1 cellular context compared by ENCODE assay signal in the genomic region with DNA sequence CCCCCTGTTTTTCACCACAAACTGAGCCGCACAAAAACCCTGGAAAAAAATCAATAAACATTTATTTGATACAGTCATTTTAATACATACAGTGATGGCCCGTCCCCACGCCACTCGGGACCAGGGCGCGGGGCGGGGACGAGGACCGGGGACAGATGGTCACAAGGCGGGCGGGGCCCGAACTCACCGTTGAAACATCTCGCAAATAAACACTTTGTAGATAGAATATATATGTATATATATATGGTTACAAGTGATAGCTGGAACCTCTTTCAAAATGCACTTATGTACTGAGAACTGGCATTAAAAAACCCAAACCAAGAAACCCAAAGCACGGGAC.
TF ChIP-seq lines count a peak whose summit lies in the region.

No MANE protein-coding gene starts in this region.

TF ChIP-seq in HepG2, 621 proteins besides CTCF, POLR2A, EP300 and RAD21 (continues in another document):
- no peak for TF ChIP-seq ZNF768 (CRISPR knock-in tag; IDR thresholded peaks at IDR 0.05)
- no peak for TF ChIP-seq NR2F6 (IDR thresholded peaks at IDR 0.05)
- TF ChIP-seq NR2F6 (CRISPR knock-in tag; IDR thresholded peaks at IDR 0.05): no peak
- no peak for TF ChIP-seq GATAD2A (CRISPR knock-in tag; IDR thresholded peaks at IDR 0.05)
- no peak; the same call in 1 of the 2 replicates for TF ChIP-seq FOXK1 (CRISPR knock-in tag; IDR thresholded peaks at IDR 0.05; ENCODE audit: borderline replicate concordance, low read depth)
- no peak for TF ChIP-seq CBX1 (IDR thresholded peaks at IDR 0.05; ENCODE audit: low read depth)
- TF ChIP-seq, protein P1, sequence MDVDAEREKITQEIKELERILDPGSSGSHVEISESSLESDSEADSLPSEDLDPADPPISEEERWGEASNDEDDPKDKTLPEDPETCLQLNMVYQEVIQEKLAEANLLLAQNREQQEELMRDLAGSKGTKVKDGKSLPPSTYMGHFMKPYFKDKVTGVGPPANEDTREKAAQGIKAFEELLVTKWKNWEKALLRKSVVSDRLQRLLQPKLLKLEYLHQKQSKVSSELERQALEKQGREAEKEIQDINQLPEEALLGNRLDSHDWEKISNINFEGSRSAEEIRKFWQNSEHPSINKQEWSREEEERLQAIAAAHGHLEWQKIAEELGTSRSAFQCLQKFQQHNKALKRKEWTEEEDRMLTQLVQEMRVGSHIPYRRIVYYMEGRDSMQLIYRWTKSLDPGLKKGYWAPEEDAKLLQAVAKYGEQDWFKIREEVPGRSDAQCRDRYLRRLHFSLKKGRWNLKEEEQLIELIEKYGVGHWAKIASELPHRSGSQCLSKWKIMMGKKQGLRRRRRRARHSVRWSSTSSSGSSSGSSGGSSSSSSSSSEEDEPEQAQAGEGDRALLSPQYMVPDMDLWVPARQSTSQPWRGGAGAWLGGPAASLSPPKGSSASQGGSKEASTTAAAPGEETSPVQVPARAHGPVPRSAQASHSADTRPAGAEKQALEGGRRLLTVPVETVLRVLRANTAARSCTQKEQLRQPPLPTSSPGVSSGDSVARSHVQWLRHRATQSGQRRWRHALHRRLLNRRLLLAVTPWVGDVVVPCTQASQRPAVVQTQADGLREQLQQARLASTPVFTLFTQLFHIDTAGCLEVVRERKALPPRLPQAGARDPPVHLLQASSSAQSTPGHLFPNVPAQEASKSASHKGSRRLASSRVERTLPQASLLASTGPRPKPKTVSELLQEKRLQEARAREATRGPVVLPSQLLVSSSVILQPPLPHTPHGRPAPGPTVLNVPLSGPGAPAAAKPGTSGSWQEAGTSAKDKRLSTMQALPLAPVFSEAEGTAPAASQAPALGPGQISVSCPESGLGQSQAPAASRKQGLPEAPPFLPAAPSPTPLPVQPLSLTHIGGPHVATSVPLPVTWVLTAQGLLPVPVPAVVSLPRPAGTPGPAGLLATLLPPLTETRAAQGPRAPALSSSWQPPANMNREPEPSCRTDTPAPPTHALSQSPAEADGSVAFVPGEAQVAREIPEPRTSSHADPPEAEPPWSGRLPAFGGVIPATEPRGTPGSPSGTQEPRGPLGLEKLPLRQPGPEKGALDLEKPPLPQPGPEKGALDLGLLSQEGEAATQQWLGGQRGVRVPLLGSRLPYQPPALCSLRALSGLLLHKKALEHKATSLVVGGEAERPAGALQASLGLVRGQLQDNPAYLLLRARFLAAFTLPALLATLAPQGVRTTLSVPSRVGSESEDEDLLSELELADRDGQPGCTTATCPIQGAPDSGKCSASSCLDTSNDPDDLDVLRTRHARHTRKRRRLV (CRISPR knock-in tag; IDR thresholded peaks at IDR 0.05): peak; percentile 85; the same call in 1 of the 2 replicates
- TF ChIP-seq ZNF20 (CRISPR knock-in tag; IDR thresholded peaks at IDR 0.05): no peak; the same call in 1 of the 2 replicates
- no peak for TF ChIP-seq KAT8 (CRISPR knock-in tag; IDR thresholded peaks at IDR 0.05)
- TF ChIP-seq HOXA3 (CRISPR knock-in tag; IDR thresholded peaks at IDR 0.05): no peak
- no peak for TF ChIP-seq ZNF205 (CRISPR knock-in tag; IDR thresholded peaks at IDR 0.05)
- TF ChIP-seq, protein P2, sequence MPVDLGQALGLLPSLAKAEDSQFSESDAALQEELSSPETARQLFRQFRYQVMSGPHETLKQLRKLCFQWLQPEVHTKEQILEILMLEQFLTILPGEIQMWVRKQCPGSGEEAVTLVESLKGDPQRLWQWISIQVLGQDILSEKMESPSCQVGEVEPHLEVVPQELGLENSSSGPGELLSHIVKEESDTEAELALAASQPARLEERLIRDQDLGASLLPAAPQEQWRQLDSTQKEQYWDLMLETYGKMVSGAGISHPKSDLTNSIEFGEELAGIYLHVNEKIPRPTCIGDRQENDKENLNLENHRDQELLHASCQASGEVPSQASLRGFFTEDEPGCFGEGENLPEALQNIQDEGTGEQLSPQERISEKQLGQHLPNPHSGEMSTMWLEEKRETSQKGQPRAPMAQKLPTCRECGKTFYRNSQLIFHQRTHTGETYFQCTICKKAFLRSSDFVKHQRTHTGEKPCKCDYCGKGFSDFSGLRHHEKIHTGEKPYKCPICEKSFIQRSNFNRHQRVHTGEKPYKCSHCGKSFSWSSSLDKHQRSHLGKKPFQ (CRISPR knock-in tag; IDR thresholded peaks at IDR 0.05; ENCODE audit: insufficient replicate concordance): no peak
- no peak for TF ChIP-seq DNMT1 (CRISPR knock-in tag; IDR thresholded peaks at IDR 0.05)
- 0 out of 2 replicates have a peak, but pooled peaks have one; percentile 9 for TF ChIP-seq SOX13 (IDR thresholded peaks at IDR 0.05)
- no peak for TF ChIP-seq SOX13 (CRISPR knock-in tag; conservative IDR thresholded peaks at IDR 0.05 in 1 of 2, IDR thresholded peaks at IDR 0.05 in 1 of 2)
- TF ChIP-seq ADNP (CRISPR knock-in tag; IDR thresholded peaks at IDR 0.05): no peak
- TF ChIP-seq ZNF296 (CRISPR knock-in tag; conservative IDR thresholded peaks at IDR 0.05): no peak
- TF ChIP-seq, protein P3, sequence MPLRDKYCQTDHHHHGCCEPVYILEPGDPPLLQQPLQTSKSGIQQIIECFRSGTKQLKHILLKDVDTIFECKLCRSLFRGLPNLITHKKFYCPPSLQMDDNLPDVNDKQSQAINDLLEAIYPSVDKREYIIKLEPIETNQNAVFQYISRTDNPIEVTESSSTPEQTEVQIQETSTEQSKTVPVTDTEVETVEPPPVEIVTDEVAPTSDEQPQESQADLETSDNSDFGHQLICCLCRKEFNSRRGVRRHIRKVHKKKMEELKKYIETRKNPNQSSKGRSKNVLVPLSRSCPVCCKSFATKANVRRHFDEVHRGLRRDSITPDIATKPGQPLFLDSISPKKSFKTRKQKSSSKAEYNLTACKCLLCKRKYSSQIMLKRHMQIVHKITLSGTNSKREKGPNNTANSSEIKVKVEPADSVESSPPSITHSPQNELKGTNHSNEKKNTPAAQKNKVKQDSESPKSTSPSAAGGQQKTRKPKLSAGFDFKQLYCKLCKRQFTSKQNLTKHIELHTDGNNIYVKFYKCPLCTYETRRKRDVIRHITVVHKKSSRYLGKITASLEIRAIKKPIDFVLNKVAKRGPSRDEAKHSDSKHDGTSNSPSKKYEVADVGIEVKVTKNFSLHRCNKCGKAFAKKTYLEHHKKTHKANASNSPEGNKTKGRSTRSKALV (CRISPR knock-in tag; IDR thresholded peaks at IDR 0.05): no peak
- no peak for TF ChIP-seq NRL (CRISPR knock-in tag; IDR thresholded peaks at IDR 0.05; ENCODE audit: borderline replicate concordance)
- TF ChIP-seq, protein P4, sequence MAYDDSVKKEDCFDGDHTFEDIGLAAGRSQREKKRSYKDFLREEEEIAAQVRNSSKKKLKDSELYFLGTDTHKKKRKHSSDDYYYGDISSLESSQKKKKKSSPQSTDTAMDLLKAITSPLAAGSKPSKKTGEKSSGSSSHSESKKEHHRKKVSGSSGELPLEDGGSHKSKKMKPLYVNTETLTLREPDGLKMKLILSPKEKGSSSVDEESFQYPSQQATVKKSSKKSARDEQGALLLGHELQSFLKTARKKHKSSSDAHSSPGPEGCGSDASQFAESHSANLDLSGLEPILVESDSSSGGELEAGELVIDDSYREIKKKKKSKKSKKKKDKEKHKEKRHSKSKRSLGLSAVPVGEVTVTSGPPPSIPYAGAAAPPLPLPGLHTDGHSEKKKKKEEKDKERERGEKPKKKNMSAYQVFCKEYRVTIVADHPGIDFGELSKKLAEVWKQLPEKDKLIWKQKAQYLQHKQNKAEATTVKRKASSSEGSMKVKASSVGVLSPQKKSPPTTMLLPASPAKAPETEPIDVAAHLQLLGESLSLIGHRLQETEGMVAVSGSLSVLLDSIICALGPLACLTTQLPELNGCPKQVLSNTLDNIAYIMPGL (CRISPR knock-in tag; IDR thresholded peaks at IDR 0.05; ENCODE audit: borderline replicate concordance in 1 of 2, low read depth in 1 of 2): no peak
- TF ChIP-seq, protein P5, sequence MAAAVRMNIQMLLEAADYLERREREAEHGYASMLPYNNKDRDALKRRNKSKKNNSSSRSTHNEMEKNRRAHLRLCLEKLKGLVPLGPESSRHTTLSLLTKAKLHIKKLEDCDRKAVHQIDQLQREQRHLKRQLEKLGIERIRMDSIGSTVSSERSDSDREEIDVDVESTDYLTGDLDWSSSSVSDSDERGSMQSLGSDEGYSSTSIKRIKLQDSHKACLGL (CRISPR knock-in tag; IDR thresholded peaks at IDR 0.05): no peak; the same call in 1 of the 2 replicates
- TF ChIP-seq SMAD3 (CRISPR knock-in tag; IDR thresholded peaks at IDR 0.05): no peak
- TF ChIP-seq ZNF274 (CRISPR knock-in tag; IDR thresholded peaks at IDR 0.05): no peak
- 0 out of 2 replicates have a peak, but pooled peaks have one; percentile 10 for TF ChIP-seq PHF21A (CRISPR knock-in tag; IDR thresholded peaks at IDR 0.05)
- TF ChIP-seq MAFF (IDR thresholded peaks at IDR 0.05; ENCODE audit: low read depth, low read length): no peak
- no peak for TF ChIP-seq ZBTB7B (CRISPR knock-in tag; IDR thresholded peaks at IDR 0.05)
- no peak for TF ChIP-seq ETV5 (CRISPR knock-in tag; IDR thresholded peaks at IDR 0.05; ENCODE audit: borderline replicate concordance)
- no peak for TF ChIP-seq ZNF556 (CRISPR knock-in tag; IDR thresholded peaks at IDR 0.05; ENCODE audit: borderline replicate concordance)
- no peak for TF ChIP-seq ZNF354B (CRISPR knock-in tag; IDR thresholded peaks at IDR 0.05)
- no peak for TF ChIP-seq SP140L (CRISPR knock-in tag; IDR thresholded peaks at IDR 0.05; ENCODE audit: borderline replicate concordance)
- no peak for TF ChIP-seq LCORL (IDR thresholded peaks at IDR 0.05)
- TF ChIP-seq LCORL (CRISPR knock-in tag; IDR thresholded peaks at IDR 0.05): no peak
- 0 out of 2 replicates have a peak, but pooled peaks have one; percentile 14 for TF ChIP-seq REL (CRISPR knock-in tag; conservative IDR thresholded peaks at IDR 0.05)
- TF ChIP-seq, protein P6, sequence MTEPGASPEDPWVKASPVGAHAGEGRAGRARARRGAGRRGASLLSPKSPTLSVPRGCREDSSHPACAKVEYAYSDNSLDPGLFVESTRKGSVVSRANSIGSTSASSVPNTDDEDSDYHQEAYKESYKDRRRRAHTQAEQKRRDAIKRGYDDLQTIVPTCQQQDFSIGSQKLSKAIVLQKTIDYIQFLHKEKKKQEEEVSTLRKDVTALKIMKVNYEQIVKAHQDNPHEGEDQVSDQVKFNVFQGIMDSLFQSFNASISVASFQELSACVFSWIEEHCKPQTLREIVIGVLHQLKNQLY (CRISPR knock-in tag; IDR thresholded peaks at IDR 0.05): no peak
- no peak for TF ChIP-seq IRF2 (CRISPR knock-in tag; IDR thresholded peaks at IDR 0.05)
- TF ChIP-seq ZNF17 (CRISPR knock-in tag; IDR thresholded peaks at IDR 0.05): 0 out of 2 replicates have a peak, but pooled peaks have one; percentile 45
- TF ChIP-seq, protein P7, sequence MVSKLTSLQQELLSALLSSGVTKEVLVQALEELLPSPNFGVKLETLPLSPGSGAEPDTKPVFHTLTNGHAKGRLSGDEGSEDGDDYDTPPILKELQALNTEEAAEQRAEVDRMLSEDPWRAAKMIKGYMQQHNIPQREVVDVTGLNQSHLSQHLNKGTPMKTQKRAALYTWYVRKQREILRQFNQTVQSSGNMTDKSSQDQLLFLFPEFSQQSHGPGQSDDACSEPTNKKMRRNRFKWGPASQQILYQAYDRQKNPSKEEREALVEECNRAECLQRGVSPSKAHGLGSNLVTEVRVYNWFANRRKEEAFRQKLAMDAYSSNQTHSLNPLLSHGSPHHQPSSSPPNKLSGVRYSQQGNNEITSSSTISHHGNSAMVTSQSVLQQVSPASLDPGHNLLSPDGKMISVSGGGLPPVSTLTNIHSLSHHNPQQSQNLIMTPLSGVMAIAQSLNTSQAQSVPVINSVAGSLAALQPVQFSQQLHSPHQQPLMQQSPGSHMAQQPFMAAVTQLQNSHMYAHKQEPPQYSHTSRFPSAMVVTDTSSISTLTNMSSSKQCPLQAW (CRISPR knock-in tag; IDR thresholded peaks at IDR 0.05): peak; percentile 35; the same call in 1 of the 2 replicates
- TF ChIP-seq, protein P8, sequence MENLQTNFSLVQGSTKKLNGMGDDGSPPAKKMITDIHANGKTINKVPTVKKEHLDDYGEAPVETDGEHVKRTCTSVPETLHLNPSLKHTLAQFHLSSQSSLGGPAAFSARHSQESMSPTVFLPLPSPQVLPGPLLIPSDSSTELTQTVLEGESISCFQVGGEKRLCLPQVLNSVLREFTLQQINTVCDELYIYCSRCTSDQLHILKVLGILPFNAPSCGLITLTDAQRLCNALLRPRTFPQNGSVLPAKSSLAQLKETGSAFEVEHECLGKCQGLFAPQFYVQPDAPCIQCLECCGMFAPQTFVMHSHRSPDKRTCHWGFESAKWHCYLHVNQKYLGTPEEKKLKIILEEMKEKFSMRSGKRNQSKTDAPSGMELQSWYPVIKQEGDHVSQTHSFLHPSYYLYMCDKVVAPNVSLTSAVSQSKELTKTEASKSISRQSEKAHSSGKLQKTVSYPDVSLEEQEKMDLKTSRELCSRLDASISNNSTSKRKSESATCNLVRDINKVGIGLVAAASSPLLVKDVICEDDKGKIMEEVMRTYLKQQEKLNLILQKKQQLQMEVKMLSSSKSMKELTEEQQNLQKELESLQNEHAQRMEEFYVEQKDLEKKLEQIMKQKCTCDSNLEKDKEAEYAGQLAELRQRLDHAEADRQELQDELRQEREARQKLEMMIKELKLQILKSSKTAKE (CRISPR knock-in tag; IDR thresholded peaks at IDR 0.05; ENCODE audit: borderline replicate concordance): no peak
- no peak for TF ChIP-seq ZNF547 (CRISPR knock-in tag; IDR thresholded peaks at IDR 0.05)
- no peak for TF ChIP-seq CAMTA2 (CRISPR knock-in tag; IDR thresholded peaks at IDR 0.05; ENCODE audit: borderline replicate concordance)
- TF ChIP-seq FOXK2 (IDR thresholded peaks at IDR 0.05): no peak
- TF ChIP-seq, protein P9, sequence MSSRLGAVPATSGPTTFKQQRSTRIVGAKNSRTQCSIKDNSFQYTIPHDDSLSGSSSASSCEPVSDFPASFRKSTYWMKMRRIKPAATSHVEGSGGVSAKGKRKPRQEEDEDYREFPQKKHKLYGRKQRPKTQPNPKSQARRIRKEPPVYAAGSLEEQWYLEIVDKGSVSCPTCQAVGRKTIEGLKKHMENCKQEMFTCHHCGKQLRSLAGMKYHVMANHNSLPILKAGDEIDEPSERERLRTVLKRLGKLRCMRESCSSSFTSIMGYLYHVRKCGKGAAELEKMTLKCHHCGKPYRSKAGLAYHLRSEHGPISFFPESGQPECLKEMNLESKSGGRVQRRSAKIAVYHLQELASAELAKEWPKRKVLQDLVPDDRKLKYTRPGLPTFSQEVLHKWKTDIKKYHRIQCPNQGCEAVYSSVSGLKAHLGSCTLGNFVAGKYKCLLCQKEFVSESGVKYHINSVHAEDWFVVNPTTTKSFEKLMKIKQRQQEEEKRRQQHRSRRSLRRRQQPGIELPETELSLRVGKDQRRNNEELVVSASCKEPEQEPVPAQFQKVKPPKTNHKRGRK (CRISPR knock-in tag; IDR thresholded peaks at IDR 0.05): no peak
- no peak for TF ChIP-seq ATAD3A (CRISPR knock-in tag; IDR thresholded peaks at IDR 0.05)
- TF ChIP-seq ZBTB42 (CRISPR knock-in tag; IDR thresholded peaks at IDR 0.05): no peak
